Comparison of ENCODE assay signal across 19 cellular contexts in the genomic region with DNA sequence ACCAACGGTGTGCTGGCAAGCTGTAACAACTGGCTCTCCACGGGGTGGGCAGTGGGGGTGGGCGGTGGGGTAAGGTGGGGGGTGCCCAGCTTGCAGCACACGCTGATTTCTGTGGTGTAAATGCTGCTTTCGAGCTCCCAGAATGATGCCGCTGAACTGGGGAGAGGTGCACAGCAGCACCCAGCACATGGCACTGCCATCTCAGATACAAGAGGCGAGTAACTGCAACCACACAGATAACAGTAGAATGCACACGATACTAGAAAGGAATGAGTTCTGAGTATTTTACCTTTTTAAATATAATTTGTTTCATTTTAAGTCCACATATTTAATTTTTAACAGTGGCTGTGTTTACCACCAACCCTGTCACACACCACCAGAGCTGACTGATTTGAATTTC.
DNase-seq lines count a peak whose midpoint lies in the region; ATAC-seq, FAIRE-seq and TF ChIP-seq lines count a peak whose summit lies in the region.
"Had no signal": no experiment of that assay in that cellular context is flagged by ENCODE, and none has a peak within 500 bp of the region (broad histone marks: within the 10 kb centered on the region; RNA-seq: fewer than 3 reads in every experiment).

No MANE protein-coding gene starts in this region.

- peaks cover 87% of the 10 kb centered on the region for H3K4me1 Mint-ChIP-seq in activated naive CD4-positive, alpha-beta T cell treated with anti-CD3 and anti-CD28 coated beads, Interleukin-2, amount 50 U/mL, for 24 hours
- peaks cover 59 to 63% of the 10 kb centered on the region in 2 donors for H3K4me1 Mint-ChIP-seq in stimulated activated naive B cell treated with anti-CD40 and anti-IgM and Interleukin-4, amounts not matched to agents 10 μg/mL and 1 μg/mL and 100 μg/mL, for 72 hours

- H3K36me3 ChIP-seq in Loucy (ENCODE audit: insufficient read depth, low read length) (peaks cover 69% of the 10 kb centered on the region; the same call in 1 of the 2 replicates), GM12878 (ENCODE audit: control insufficient read depth in 2 of 2, insufficient read depth in 2 of 2, low read length in 1 of 2) (peaks cover 15 to 23% of the 10 kb centered on the region in 2 experiments), PC-9 (ENCODE audit: low read depth) (no peaks in the 10 kb centered on the region)
- H3K36me3 ChIP-seq: colonic mucosa, MG63 had no signal

- H3K9ac ChIP-seq in Loucy (ENCODE audit: low read depth, low read length, poor library complexity, severe bottlenecking) (peak overlapping the region; percentile 67), GM12878 (ENCODE audit: control insufficient read depth, insufficient read depth, low read length) (no peak overlapping the region; the same call in 1 of the 2 replicates)

- peak overlapping the region; percentile 99 for H3K27ac Mint-ChIP-seq in activated naive CD4-positive, alpha-beta T cell treated with anti-CD3 and anti-CD28 coated beads, Interleukin-2, amount 50 U/mL, for 24 hours
- peak overlapping the region; percentile 93 for H3K27ac Mint-ChIP-seq in stimulated activated naive B cell treated with anti-CD40 and anti-IgM and Interleukin-4, amounts not matched to agents 10 μg/mL and 1 μg/mL and 100 μg/mL, for 72 hours
- H3K27ac Mint-ChIP-seq: mesothelial cell of epicardium had no signal

- TF ChIP-seq EP300 in GM12878 (IDR thresholded peaks at IDR 0.05; ENCODE audit: borderline replicate concordance in 1 of 2, control insufficient read depth in 1 of 2, low read depth in 2 of 2, low read length in 2 of 2), result no peak

- peak overlapping the region; percentile 82 for H3K4me3 Mint-ChIP-seq in activated naive CD4-positive, alpha-beta T cell treated with anti-CD3 and anti-CD28 coated beads, Interleukin-2, amount 50 U/mL, for 24 hours
- H3K4me3 Mint-ChIP-seq in stimulated activated naive B cell treated with anti-CD40 and anti-IgM and Interleukin-4, amounts not matched to agents 10 μg/mL and 1 μg/mL and 100 μg/mL, for 72 hours, result no peak overlapping the region
- H3K4me3 Mint-ChIP-seq: mesothelial cell of epicardium had no signal

- H3K4me2 ChIP-seq in Loucy (ENCODE audit: low read depth, low read length, poor library complexity, severe bottlenecking) (peak overlapping the region; percentile 83), GM12878 (ENCODE audit: control insufficient read depth, insufficient read depth) (peak overlapping the region; percentile 77), PC-9 (no peak overlapping the region)

- POLR2A ChIA-PET in GM12878 (lab: Charles Lee), result interaction anchor here (0.9 to 1.6 kb wide), 4 partner anchors 9 to 70 kb away, joined by 4 to 7 read pairs (median 5); no protein-coding TSS in a partner anchor
- POLR2A ChIA-PET in PC-9 (lab: Charles Lee; ENCODE audit: unreplicated experiment), result interaction anchor here (0.6 kb wide), 1 partner anchor 40 kb away, joined by 3 read pairs; no protein-coding TSS in a partner anchor

- H3K4me1 ChIP-seq in Loucy (ENCODE audit: insufficient read depth, low read length, poor library complexity, severe bottlenecking) (peaks cover 68% of the 10 kb centered on the region), GM12878 (ENCODE audit: control insufficient read depth, insufficient read depth, low read length) (peaks cover 73% of the 10 kb centered on the region), PC-9 (replicated peaks; ENCODE audit: insufficient read depth) (no peaks in the 10 kb centered on the region)
- H3K4me1 ChIP-seq: colonic mucosa had no signal

- H3K9me2 ChIP-seq in Loucy (replicated peaks; ENCODE audit: low read depth, low read length) (no peaks in the 10 kb centered on the region), PC-9 (ENCODE audit: insufficient read depth) (no peaks in the 10 kb centered on the region)

- H3K27ac ChIP-seq in GM12878 (ENCODE audit: control insufficient read depth, insufficient read depth) (peak overlapping the region; percentile 66), PC-9 (no peak overlapping the region)
- H3K27ac ChIP-seq: colonic mucosa had no signal

- no peak for TF ChIP-seq CTCF in Loucy (conservative IDR thresholded peaks at IDR 0.05; ENCODE audit: low read length)
- no peak for TF ChIP-seq CTCF in GM12878 (IDR thresholded peaks at IDR 0.05 in 2 of 3, conservative IDR thresholded peaks at IDR 0.05 in 1 of 3; ENCODE audit: control insufficient read depth in 2 of 3, extremely low read depth in 1 of 3, insufficient read depth in 1 of 3, low read depth in 3 of 3, low read length in 3 of 3)
- TF ChIP-seq CTCF in PC-9 (conservative IDR thresholded peaks at IDR 0.05), result no peak

- ATAC-seq in GM12878 (no peak), GM21825 (IDR thresholded peaks at IDR 0.05; ENCODE audit: unreplicated experiment) (no peak)
- ATAC-seq in stimulated activated naive B cell treated with anti-CD40 and anti-IgM and Interleukin-4, amounts not matched to agents 10 μg/mL and 1 μg/mL and 100 μg/mL, for 72 hours (replicated peaks), result no peak
- ATAC-seq: left cardiac atrium, right cardiac atrium, Right ventricle myocardium inferior had no signal

- H3K9me3 Mint-ChIP-seq in activated naive CD4-positive, alpha-beta T cell treated with anti-CD3 and anti-CD28 coated beads, Interleukin-2, amount 50 U/mL, for 24 hours, result peaks cover 11% of the 10 kb centered on the region
- H3K9me3 Mint-ChIP-seq in stimulated activated naive B cell treated with anti-CD40 and anti-IgM and Interleukin-4, amounts not matched to agents 10 μg/mL and 1 μg/mL and 100 μg/mL, for 72 hours, result peaks cover 4 to 6% of the 10 kb centered on the region in 2 donors

- CTCF ChIA-PET in GM12878 (lab: Yijun Ruan, JAX), result interaction anchor here (0.7 to 3.2 kb wide), 17 partner anchors 9 to 188 kb away, joined by 3 to 32 read pairs (median 5); no protein-coding TSS in a partner anchor
- CTCF ChIA-PET in PC-9 (lab: Charles Lee), result interaction anchor here (0.7 kb wide), 1 partner anchor 86 kb away, joined by 3 read pairs; no protein-coding TSS in a partner anchor

- WGBS in GM12878 (ENCODE audit: insufficient coverage, insufficient replicate concordance, low lambda C conversion rate, missing lambda C conversion rate), result 0% methylated on average over 7 of the region's 8 CpGs

- peaks cover 29% of the 10 kb centered on the region for H3K36me3 Mint-ChIP-seq in activated naive CD4-positive, alpha-beta T cell treated with anti-CD3 and anti-CD28 coated beads, Interleukin-2, amount 50 U/mL, for 24 hours
- peaks cover 53 to 75% of the 10 kb centered on the region in 2 donors for H3K36me3 Mint-ChIP-seq in stimulated activated naive B cell treated with anti-CD40 and anti-IgM and Interleukin-4, amounts not matched to agents 10 μg/mL and 1 μg/mL and 100 μg/mL, for 72 hours

- no peak for TF ChIP-seq RAD21 in GM12878 (IDR thresholded peaks at IDR 0.05; ENCODE audit: insufficient read depth, low read depth, low read length)

- intact Hi-C loops in GM12878 (cut with micrococcal nuclease; ENCODE audit: unreplicated experiment) (loop anchor here (1.0 kb wide), 1 partner anchor 139 kb away; no protein-coding TSS in a partner anchor), PC-9 (cut with micrococcal nuclease; ENCODE audit: unreplicated experiment) (no loop called here)

- H4K20me1 ChIP-seq in Loucy (ENCODE audit: insufficient read depth, low read length, poor library complexity, severe bottlenecking), result peaks cover 53% of the 10 kb centered on the region
- H4K20me1 ChIP-seq in GM12878 (ENCODE audit: control insufficient read depth, insufficient read depth), result no peaks in the 10 kb centered on the region
- H4K20me1 ChIP-seq in PC-9 (ENCODE audit: insufficient read depth), result no peaks in the 10 kb centered on the region; the same call in 1 of the 2 replicates

- no peak for DNase-seq in activated naive CD4-positive, alpha-beta T cell treated with Interleukin-2 at 50 U/mL for 16 hours
- DNase-seq in GM12878 (ENCODE audit: low read depth, low spot score) (no peak), PC-9 (no peak), NCI-H1105 treated with DMSO at 0.1 percent for 48 hours (lab: John Stamatoyannopoulos, UW) (no peak)
- no peak for DNase-seq in stimulated activated naive B cell treated with anti-CD40 and anti-IgM and Interleukin-4, amounts not matched to agents 10 μg/mL and 1 μg/mL and 100 μg/mL, for 72 hours
- DNase-seq: colonic mucosa, foreskin melanocyte, GDM1, left cardiac atrium, NCI-H1694 treated with DMSO at 0.1 percent for 48 hours, NCI-H446, right cardiac atrium had no signal

- no peak for FAIRE-seq in GM12878 (lab: Jason Lieb, UNC)
- FAIRE-seq: astrocyte had no signal

- SMC1A ChIA-PET in GM12878 (lab: Charles Lee; ENCODE audit: uncharacterized antibody, unreplicated experiment), result interaction anchor here (0.7 to 1.9 kb wide), 13 partner anchors 9 to 188 kb away, joined by 3 to 29 read pairs (median 5); no protein-coding TSS in a partner anchor

- H3K27me3 ChIP-seq in Loucy (ENCODE audit: insufficient read depth, low read length, poor library complexity, severe bottlenecking) (no peaks in the 10 kb centered on the region), GM12878 (replicated peaks in 1 of 2; ENCODE audit: control insufficient read depth in 2 of 2, insufficient read depth in 2 of 2, low read length in 1 of 2) (no peaks in the 10 kb centered on the region), PC-9 (ENCODE audit: insufficient read depth, low read depth) (no peaks in the 10 kb centered on the region)
- H3K27me3 ChIP-seq: colonic mucosa, MG63 had no signal

- BruUV-seq in GM12878 (replicated peaks; lab: Mats Ljungman, UMichigan), result no TSS peak
- no TSS peak for BruUV-seq in PC-9 (replicated peaks; lab: Mats Ljungman, UMichigan)

- H3F3A ChIP-seq in Loucy (ENCODE audit: low read depth) (peaks cover 15% of the 10 kb centered on the region; the same call in 1 of the 2 replicates), PC-9 (ENCODE audit: insufficient read depth, low read depth) (no peaks in the 10 kb centered on the region)

- H3K9me3 ChIP-seq in Loucy (ENCODE audit: insufficient read depth, low read depth, low read length) (no peaks in the 10 kb centered on the region), GM12878 (replicated peaks; ENCODE audit: control insufficient read depth, insufficient read depth, low read length) (peaks cover 3% of the 10 kb centered on the region; the same call in 2 of the 3 replicates), PC-9 (ENCODE audit: insufficient read depth, low read depth) (no peaks in the 10 kb centered on the region)
- H3K9me3 ChIP-seq: colonic mucosa, MG63 had no signal

- no peak overlapping the region for H3K4me3 ChIP-seq in Loucy (ENCODE audit: low read length, poor library complexity, severe bottlenecking)
- no peak overlapping the region for H3K4me3 ChIP-seq in GM12878
- H3K4me3 ChIP-seq in PC-9, result no peak overlapping the region
- H3K4me3 ChIP-seq: colonic mucosa, MG63 had no signal

- H3K79me2 ChIP-seq in Loucy (ENCODE audit: insufficient read depth, low read length) (peaks cover 97% of the 10 kb centered on the region), GM12878 (ENCODE audit: control insufficient read depth, insufficient read depth, low read length) (peaks cover 95% of the 10 kb centered on the region), PC-9 (ENCODE audit: low read depth) (no peaks in the 10 kb centered on the region)

- in situ Hi-C loops in GM12878 (cut with MboI), result no loop called here

- no peak for TF ChIP-seq POLR2A in GM12878 (IDR thresholded peaks at IDR 0.05; ENCODE audit: low read depth, low read length)

- no peak overlapping the region for H2AFZ ChIP-seq in Loucy (ENCODE audit: low read length)
- no peak overlapping the region for H2AFZ ChIP-seq in GM12878 (ENCODE audit: control insufficient read depth, low read depth, low read length)
- H2AFZ ChIP-seq in PC-9, result no peak overlapping the region

- RAD21 ChIA-PET in GM12878 (lab: Charles Lee; ENCODE audit: unreplicated experiment), result interaction anchor here (0.7 to 6.2 kb wide), 10 partner anchors 8 to 139 kb away, joined by 3 to 58 read pairs (median 4); no protein-coding TSS in a partner anchor

- no peaks in the 10 kb centered on the region for H3K27me3 Mint-ChIP-seq in activated naive CD4-positive, alpha-beta T cell treated with anti-CD3 and anti-CD28 coated beads, Interleukin-2, amount 50 U/mL, for 24 hours
- H3K27me3 Mint-ChIP-seq in stimulated activated naive B cell treated with anti-CD40 and anti-IgM and Interleukin-4, amounts not matched to agents 10 μg/mL and 1 μg/mL and 100 μg/mL, for 72 hours, result no peaks in the 10 kb centered on the region
